ENCODE assay signal across 14 cellular contexts in genomic region chr17:81242421-81243332, GRCh38. TPM values are rescaled to one million over a fixed set of nuclear protein-coding genes. Genes with fewer than 3 reads are reported as not detected.
A peak's percentile ranks its signal among the peaks of the same experiment; 100 is the strongest.
DNase-seq lines count a peak whose midpoint lies in the region; ATAC-seq and TF ChIP-seq lines count a peak whose summit lies in the region.
"Had no signal": no experiment of that assay in that cellular context is flagged by ENCODE, and none has a peak within 500 bp of the region (broad histone marks: within the 10 kb centered on the region; RNA-seq: fewer than 3 reads in every experiment).

No MANE protein-coding gene starts in this region.

- CTCF ChIA-PET in activated naive CD4-positive, alpha-beta T cell treated with anti-CD3 and anti-CD28 coated beads for 36 hours (lab: Charles Lee) = interaction anchor here (1.4 kb wide), 1 partner anchor 99 kb away, joined by 5 read pairs; no protein-coding TSS in a partner anchor
- CTCF ChIA-PET in HEK293 (lab: Yijun Ruan, JAX) = interaction anchor here (0.6 to 5.2 kb wide), 8 partner anchors 11 to 254 kb away, joined by 3 to 42 read pairs (median 4); no protein-coding TSS in a partner anchor

- TF ChIP-seq CTCF in HEK293 (tag by site-specific recombination; IDR thresholded peaks at IDR 0.05) (no peak), nephron (IDR thresholded peaks at IDR 0.05; ENCODE audit: unreplicated experiment in 3 of 3) (no peak)

- peaks cover 27% of the 10 kb centered on the region for H3K4me1 Mint-ChIP-seq in activated naive CD4-positive, alpha-beta T cell treated with anti-CD3 and anti-CD28 coated beads for 36 hours (ENCODE audit: low read depth)
- peaks cover 20% of the 10 kb centered on the region for H3K4me1 Mint-ChIP-seq in activated naive CD8-positive, alpha-beta T cell (ENCODE audit: low read depth)
- H3K4me1 Mint-ChIP-seq in nephron = peaks cover 18% of the 10 kb centered on the region

- no peak overlapping the region for H3K27ac Mint-ChIP-seq in activated naive CD4-positive, alpha-beta T cell treated with anti-CD3 and anti-CD28 coated beads for 36 hours
- peak overlapping the region; percentile 79 for H3K27ac Mint-ChIP-seq in activated naive CD8-positive, alpha-beta T cell
- H3K27ac Mint-ChIP-seq in nephron = no peak overlapping the region
- H3K27ac Mint-ChIP-seq: activated B cell treated with CpG ODN at 0.5 μM for 24 hours had no signal

- DNase-seq in activated naive CD4-positive, alpha-beta T cell treated with anti-CD3 and anti-CD28 coated beads for 36 hours = no peak
- DNase-seq in activated naive CD4-positive, alpha-beta T cell treated with anti-CD3 and anti-CD28 coated beads, Interleukin-2, amount 50 U/mL, for 16 hours = no peak
- DNase-seq in NCI-H526 treated with DMSO at 0.1 percent for 48 hours (lab: John Stamatoyannopoulos, UW) = no peak
- no peak for DNase-seq in activated CD8-positive, alpha-beta memory T cell treated with anti-CD3 and anti-CD28 coated beads, Interleukin-2, amount 50 U/mL, for 4 hours
- DNase-seq: activated B cell treated with CpG ODN at 0.5 μM for 24 hours, activated T-cell treated with anti-CD3 and anti-CD28 coated beads for 4 hours, mesendoderm, NCI-H446 treated with DMSO at 0.1 percent for 48 hours, transverse colon had no signal

- H3K4me1 ChIP-seq in HEK293 (ENCODE audit: control insufficient read depth, insufficient read depth, low read length) = no peaks in the 10 kb centered on the region; the same call in 1 of the 2 replicates

- peak overlapping the region; percentile 24 for H3K4me3 Mint-ChIP-seq in activated naive CD4-positive, alpha-beta T cell treated with anti-CD3 and anti-CD28 coated beads for 36 hours
- H3K4me3 Mint-ChIP-seq in activated naive CD8-positive, alpha-beta T cell = peak overlapping the region; percentile 47
- peak overlapping the region; percentile 29 to 53 (median 43) for H3K4me3 Mint-ChIP-seq in nephron

- H3K9me3 Mint-ChIP-seq in activated naive CD4-positive, alpha-beta T cell treated with anti-CD3 and anti-CD28 coated beads for 36 hours = no peaks in the 10 kb centered on the region
- H3K9me3 Mint-ChIP-seq in activated naive CD8-positive, alpha-beta T cell (ENCODE audit: low read depth) = no peaks in the 10 kb centered on the region
- no peaks in the 10 kb centered on the region for H3K9me3 Mint-ChIP-seq in nephron
- H3K9me3 Mint-ChIP-seq: activated B cell treated with CpG ODN at 0.5 μM for 24 hours had no signal

- no peak for ATAC-seq in GM21526 (IDR thresholded peaks at IDR 0.05; ENCODE audit: low FRiP score, unreplicated experiment)

- H3K27me3 Mint-ChIP-seq in activated naive CD4-positive, alpha-beta T cell treated with anti-CD3 and anti-CD28 coated beads for 36 hours (ENCODE audit: low read depth) = no peaks in the 10 kb centered on the region
- no peaks in the 10 kb centered on the region for H3K27me3 Mint-ChIP-seq in activated naive CD8-positive, alpha-beta T cell
- H3K27me3 Mint-ChIP-seq in nephron (ENCODE audit: low read depth) = no peaks in the 10 kb centered on the region
- H3K27me3 Mint-ChIP-seq: activated B cell treated with CpG ODN at 0.5 μM for 24 hours had no signal

- H3K9me3 ChIP-seq in HEK293 (ENCODE audit: control insufficient read depth, insufficient read depth, low read depth, low read length) = no peaks in the 10 kb centered on the region
- H3K9me3 ChIP-seq: transverse colon had no signal

- intact Hi-C loops in activated naive CD4-positive, alpha-beta T cell treated with anti-CD3 and anti-CD28 coated beads for 36 hours (cut with micrococcal nuclease) = no loop called here

- H3K36me3 Mint-ChIP-seq in activated naive CD4-positive, alpha-beta T cell treated with anti-CD3 and anti-CD28 coated beads for 36 hours (ENCODE audit: low read depth) = peaks cover 15% of the 10 kb centered on the region
- peaks cover 4% of the 10 kb centered on the region for H3K36me3 Mint-ChIP-seq in activated naive CD8-positive, alpha-beta T cell
- H3K36me3 Mint-ChIP-seq in nephron (ENCODE audit: low read depth) = peaks cover 3% of the 10 kb centered on the region

- H3K27ac ChIP-seq in HEK293 (ENCODE audit: extremely low read depth, low read depth, low read length) = no peak overlapping the region
- H3K27ac ChIP-seq: SK-N-MC, transverse colon had no signal

- no peak overlapping the region for H3K4me3 ChIP-seq in HEK293 (ENCODE audit: low read depth, low read length)
- H3K4me3 ChIP-seq: SK-N-MC, transverse colon had no signal

- peaks cover 0 to 38% of the 10 kb centered on the region in 2 experiments; a peak in 2 of 3 replicates for H3K36me3 ChIP-seq in HEK293 (ENCODE audit: control insufficient read depth in 2 of 2, insufficient read depth in 1 of 2, low read length in 2 of 2)
- H3K36me3 ChIP-seq: transverse colon had no signal

- POLR2A ChIA-PET in HEK293 (lab: Yijun Ruan, JAX) = interaction anchor here (0.6 to 1.8 kb wide), 2 partner anchors 16 to 20 kb away, joined by 3 to 6 read pairs; partner anchors contain the start of gene CEP131

TF ChIP-seq in HEK293, 187 proteins besides CTCF, POLR2A, EP300 and RAD21:
- TF ChIP-seq SCRT1 (tag by site-specific recombination; IDR thresholded peaks at IDR 0.05; ENCODE audit: borderline replicate concordance) (no peak), REST (tag by site-specific recombination; IDR thresholded peaks at IDR 0.05) (peak; percentile 80)

RNA-seq across cellular contexts. Expression of gene NDUFAF8, which starts 3.6 kb away (rescaled TPM):
- 10 to 100 TPM; 75.7 to 77.0 TPM for total RNA-seq in activated naive CD4-positive, alpha-beta T cell treated with anti-CD3 and anti-CD28 coated beads for 36 hours

RNA-seq across cellular contexts. Expression of gene TEPSIN, which starts 3.8 kb away (rescaled TPM):
- 10 to 100 TPM; 21.7 to 25.9 TPM for total RNA-seq in activated naive CD4-positive, alpha-beta T cell treated with anti-CD3 and anti-CD28 coated beads for 36 hours

RNA-seq across cellular contexts. Expression of gene CEP131, which starts 19.9 kb away (rescaled TPM):
- total RNA-seq in activated naive CD4-positive, alpha-beta T cell treated with anti-CD3 and anti-CD28 coated beads for 36 hours = 1 to 10 TPM; 9.4 to 9.8 TPM

RNA-seq across cellular contexts. Expression of gene SLC38A10, which starts 52.4 kb away (rescaled TPM):
- total RNA-seq in activated naive CD4-positive, alpha-beta T cell treated with anti-CD3 and anti-CD28 coated beads for 36 hours = 10 to 100 TPM; 29.1 to 31.9 TPM
